In the genomic region with DNA sequence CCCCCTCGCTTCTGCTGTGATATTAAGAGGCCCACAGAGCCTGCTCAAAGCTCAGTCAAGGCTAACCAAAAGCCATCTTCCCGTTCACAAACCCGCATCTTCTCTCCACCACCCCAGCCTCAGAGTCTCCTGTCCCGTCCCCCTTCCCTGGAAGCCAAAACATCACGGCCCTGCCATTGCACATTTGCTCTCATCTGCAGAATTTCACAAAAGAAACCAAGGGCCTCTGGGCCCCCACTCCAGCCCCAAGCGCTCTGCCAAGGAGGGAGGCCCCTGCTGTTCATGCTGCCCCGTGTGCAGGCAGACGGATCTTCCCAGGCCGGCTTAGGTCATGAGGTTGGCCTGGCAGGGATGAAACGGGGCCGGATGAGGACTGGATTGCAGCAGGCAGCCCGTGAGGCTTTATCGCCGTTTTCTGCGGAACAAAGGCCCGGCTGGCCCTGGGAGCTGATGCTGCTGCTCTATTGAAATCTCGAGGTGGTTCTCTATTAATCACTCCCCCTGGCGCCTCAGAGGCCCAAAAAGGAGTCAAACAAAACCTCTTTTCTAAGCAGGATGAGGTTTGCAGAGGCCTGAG, we compare ENCODE assay signal across 1 cellular context.
TF ChIP-seq lines count a peak whose summit lies in the region.

No MANE protein-coding gene starts in this region.

TF ChIP-seq in GM12878, 131 proteins besides CTCF, POLR2A, EP300 and RAD21:
- TF ChIP-seq, protein P1, sequence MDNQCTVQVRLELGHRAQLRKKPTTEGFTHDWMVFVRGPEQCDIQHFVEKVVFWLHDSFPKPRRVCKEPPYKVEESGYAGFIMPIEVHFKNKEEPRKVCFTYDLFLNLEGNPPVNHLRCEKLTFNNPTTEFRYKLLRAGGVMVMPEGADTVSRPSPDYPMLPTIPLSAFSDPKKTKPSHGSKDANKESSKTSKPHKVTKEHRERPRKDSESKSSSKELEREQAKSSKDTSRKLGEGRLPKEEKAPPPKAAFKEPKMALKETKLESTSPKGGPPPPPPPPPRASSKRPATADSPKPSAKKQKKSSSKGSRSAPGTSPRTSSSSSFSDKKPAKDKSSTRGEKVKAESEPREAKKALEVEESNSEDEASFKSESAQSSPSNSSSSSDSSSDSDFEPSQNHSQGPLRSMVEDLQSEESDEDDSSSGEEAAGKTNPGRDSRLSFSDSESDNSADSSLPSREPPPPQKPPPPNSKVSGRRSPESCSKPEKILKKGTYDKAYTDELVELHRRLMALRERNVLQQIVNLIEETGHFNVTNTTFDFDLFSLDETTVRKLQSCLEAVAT (IDR thresholded peaks at IDR 0.05) = peak; percentile 16; the same call in 1 of the 2 replicates
- TF ChIP-seq BCLAF1 (IDR thresholded peaks at IDR 0.05) (no peak), GATAD2B (conservative IDR thresholded peaks at IDR 0.05; ENCODE audit: low read depth) (no peak)
TF ChIP-seq in GM12878: peak in this region for 1.
